ENCODE assay signal across 15 cellular contexts in genomic region chr15:35437157-35437556, GRCh38.
DNase-seq lines count a peak whose midpoint lies in the region; ATAC-seq and TF ChIP-seq lines count a peak whose summit lies in the region.
"Had no signal": no experiment of that assay in that cellular context is flagged by ENCODE, and none has a peak within 500 bp of the region (broad histone marks: within the 10 kb centered on the region; RNA-seq: fewer than 3 reads in every experiment).

No MANE protein-coding gene starts in this region.

- CTCF ChIA-PET in IMR-90 (lab: Yijun Ruan, JAX): interaction anchor here (0.6 to 1.1 kb wide), 2 partner anchors 149 to 176 kb away, joined by 3 read pairs; no protein-coding TSS in a partner anchor

- H3K36me3 Mint-ChIP-seq in endodermal cell (ENCODE audit: low read depth): peaks cover 30% of the 10 kb centered on the region
- no peaks in the 10 kb centered on the region for H3K36me3 Mint-ChIP-seq in activated T-helper 1 cell treated with anti-CD3 and anti-CD28 coated beads, Interleukin-12 subunit alpha, Interleukin-12 subunit beta, Interleukin-2, Interleukin-4 antibody, amounts not matched to agents 30 ng/mL and 10 ng/mL and 1 ng/mL, durations not matched to agents 14 hours and 24 hours and 36 hours (ENCODE audit: low read depth)
- H3K36me3 Mint-ChIP-seq in activated CD4-positive, alpha-beta T cell treated with anti-CD3 and anti-CD28 coated beads, Interleukin-2, amount 10 ng/mL, durations not matched to agents 24 days and 14 days (ENCODE audit: low read depth): no peaks in the 10 kb centered on the region

- TF ChIP-seq RAD21 in IMR-90 (IDR thresholded peaks at IDR 0.05; ENCODE audit: low read length): peak; percentile 10; the same call in 1 of the 2 replicates

- H2AK9ac ChIP-seq in IMR-90 (replicated peaks; ENCODE audit: low read depth, low read length, poor library complexity): peak overlapping the region; percentile 51

- H3K4ac ChIP-seq in IMR-90 (ENCODE audit: low read depth, low read length): 0 out of 2 replicates have a peak overlapping the region, but pooled peaks have one; percentile 13
- no peak overlapping the region for H3K4ac ChIP-seq in mesendoderm (ENCODE audit: low read depth, low read length)

- H3K9ac ChIP-seq in IMR-90 (ENCODE audit: low read depth, low read length): no peak overlapping the region
- H3K9ac ChIP-seq in endodermal cell (ENCODE audit: extremely low read depth, low read length, poor library complexity, severe bottlenecking): no peak overlapping the region
- H3K9ac ChIP-seq in mesendoderm (ENCODE audit: low read length): no peak overlapping the region

- no peaks in the 10 kb centered on the region for H3K79me2 ChIP-seq in mesendoderm (ENCODE audit: control insufficient read depth, insufficient read depth, low read length)

- no peak overlapping the region for H2BK15ac ChIP-seq in IMR-90 (ENCODE audit: low read depth, low read length)
- no peak overlapping the region for H2BK15ac ChIP-seq in mesendoderm (replicated peaks; ENCODE audit: low read depth)

- H3K23ac ChIP-seq in IMR-90 (ENCODE audit: low read depth, low read length) (no peak overlapping the region), mesendoderm (ENCODE audit: low read length) (no peak overlapping the region)

- no peak overlapping the region for H2BK5ac ChIP-seq in IMR-90 (ENCODE audit: low read depth, low read length, poor library complexity, severe bottlenecking)
- H2BK5ac ChIP-seq in mesendoderm (ENCODE audit: low read length): no peak overlapping the region

- H4K5ac ChIP-seq in IMR-90 (ENCODE audit: low read depth, low read length) (no peak overlapping the region), mesendoderm (ENCODE audit: low read length) (no peak overlapping the region)

- 0 out of 2 replicates have a peak, but pooled peaks cover 3% of the 10 kb centered on the region for H3K9me1 ChIP-seq in IMR-90 (ENCODE audit: insufficient read depth, low read length)

- H3K56ac ChIP-seq in IMR-90 (ENCODE audit: extremely low read depth, insufficient read depth, low read length) (no peak overlapping the region), mesendoderm (ENCODE audit: low read length) (peak overlapping the region; percentile 34)

- H4K91ac ChIP-seq in IMR-90 (ENCODE audit: insufficient read depth, low read depth, low read length): no peak overlapping the region; the same call in 1 of the 2 replicates

- H3K27me3 ChIP-seq in IMR-90 (ENCODE audit: control insufficient read depth, insufficient read depth, low read length): no peaks in the 10 kb centered on the region
- H3K27me3 ChIP-seq in endodermal cell (ENCODE audit: control insufficient read depth, insufficient read depth, low read length, poor library complexity, severe bottlenecking): no peaks in the 10 kb centered on the region
- no peaks in the 10 kb centered on the region for H3K27me3 ChIP-seq in mesendoderm (ENCODE audit: insufficient read depth, low read length, poor library complexity)

- H3K27ac ChIP-seq in IMR-90 (ENCODE audit: insufficient read depth, low read length): no peak overlapping the region
- H3K27ac ChIP-seq in endodermal cell (ENCODE audit: low read depth, low read length): no peak overlapping the region
- no peak overlapping the region for H3K27ac ChIP-seq in mesendoderm (ENCODE audit: low read depth, low read length)
- H3K27ac ChIP-seq: VCaP had no signal

- no peaks in the 10 kb centered on the region for H3K27me3 Mint-ChIP-seq in endodermal cell (ENCODE audit: insufficient read depth)
- no peaks in the 10 kb centered on the region for H3K27me3 Mint-ChIP-seq in activated T-helper 1 cell treated with anti-CD3 and anti-CD28 coated beads, Interleukin-12 subunit alpha, Interleukin-12 subunit beta, Interleukin-2, Interleukin-4 antibody, amounts not matched to agents 30 ng/mL and 10 ng/mL and 1 ng/mL, durations not matched to agents 14 hours and 24 hours and 36 hours (ENCODE audit: insufficient read depth)
- no peaks in the 10 kb centered on the region for H3K27me3 Mint-ChIP-seq in activated CD4-positive, alpha-beta T cell treated with anti-CD3 and anti-CD28 coated beads, Interleukin-2, amount 10 ng/mL, durations not matched to agents 24 days and 14 days
- H3K27me3 Mint-ChIP-seq: CD4-positive, alpha-beta memory T cell had no signal

- no peak overlapping the region for H2AFZ ChIP-seq in IMR-90 (replicated peaks; ENCODE audit: low read length, poor library complexity)

- no peak overlapping the region for H3K4me3 ChIP-seq in IMR-90 (ENCODE audit: insufficient read depth, low read depth, low read length)
- no peak overlapping the region for H3K4me3 ChIP-seq in endodermal cell (ENCODE audit: low read length)
- no peak overlapping the region for H3K4me3 ChIP-seq in mesendoderm (ENCODE audit: low read length)
- H3K4me3 ChIP-seq: lung had no signal

- no peak overlapping the region for H3K27ac Mint-ChIP-seq in endodermal cell
- H3K27ac Mint-ChIP-seq in activated T-helper 1 cell treated with anti-CD3 and anti-CD28 coated beads, Interleukin-12 subunit alpha, Interleukin-12 subunit beta, Interleukin-2, Interleukin-4 antibody, amounts not matched to agents 30 ng/mL and 10 ng/mL and 1 ng/mL, durations not matched to agents 14 hours and 24 hours and 36 hours: no peak overlapping the region
- no peak overlapping the region for H3K27ac Mint-ChIP-seq in activated CD4-positive, alpha-beta T cell treated with anti-CD3 and anti-CD28 coated beads, Interleukin-2, amount 10 ng/mL, durations not matched to agents 24 days and 14 days
- H3K27ac Mint-ChIP-seq: CD4-positive, alpha-beta memory T cell had no signal

- TF ChIP-seq POLR2A in IMR-90 (IDR thresholded peaks at IDR 0.05; ENCODE audit: low read depth, low read length): no peak

- peaks cover 6% of the 10 kb centered on the region for H3K4me1 Mint-ChIP-seq in endodermal cell
- H3K4me1 Mint-ChIP-seq in activated T-helper 1 cell treated with anti-CD3 and anti-CD28 coated beads, Interleukin-12 subunit alpha, Interleukin-12 subunit beta, Interleukin-2, Interleukin-4 antibody, amounts not matched to agents 30 ng/mL and 10 ng/mL and 1 ng/mL, durations not matched to agents 14 hours and 24 hours and 36 hours (ENCODE audit: low read depth): no peaks in the 10 kb centered on the region
- no peaks in the 10 kb centered on the region for H3K4me1 Mint-ChIP-seq in activated CD4-positive, alpha-beta T cell treated with anti-CD3 and anti-CD28 coated beads, Interleukin-2, amount 10 ng/mL, durations not matched to agents 24 days and 14 days

- BruUV-seq in IMR-90 (replicated peaks; lab: Mats Ljungman, UMichigan): no TSS peak

- H3K9me3 ChIP-seq in IMR-90 (ENCODE audit: control insufficient read depth, insufficient read depth, low read length) (0 out of 2 replicates have a peak, but pooled peaks cover 2% of the 10 kb centered on the region), endodermal cell (ENCODE audit: control insufficient read depth, low read length) (peaks cover 17% of the 10 kb centered on the region)

- H2AK5ac ChIP-seq in IMR-90 (ENCODE audit: low read depth, low read length) (no peak overlapping the region; the same call in 1 of the 2 replicates), mesendoderm (ENCODE audit: low read length) (no peak overlapping the region)

- H3K4me2 ChIP-seq in IMR-90 (ENCODE audit: low read depth, low read length) (no peak overlapping the region), mesendoderm (ENCODE audit: low read length) (no peak overlapping the region)

- POLR2A ChIA-PET in IMR-90 (lab: Charles Lee; ENCODE audit: unreplicated experiment): no interaction called here

- H3K4me3 Mint-ChIP-seq in endodermal cell: no peak overlapping the region
- H3K4me3 Mint-ChIP-seq in activated T-helper 1 cell treated with anti-CD3 and anti-CD28 coated beads, Interleukin-12 subunit alpha, Interleukin-12 subunit beta, Interleukin-2, Interleukin-4 antibody, amounts not matched to agents 30 ng/mL and 10 ng/mL and 1 ng/mL, durations not matched to agents 14 hours and 24 hours and 36 hours: no peak overlapping the region
- H3K4me3 Mint-ChIP-seq in activated CD4-positive, alpha-beta T cell treated with anti-CD3 and anti-CD28 coated beads, Interleukin-2, amount 10 ng/mL, durations not matched to agents 24 days and 14 days: no peak overlapping the region
- H3K4me3 Mint-ChIP-seq: CD4-positive, alpha-beta memory T cell; neural crest cell had no signal

- peak; percentile 67 for DNase-seq in EH (ENCODE audit: low read depth)
- peak; percentile 23 for DNase-seq in IMR-90
- peak; percentile 52 for DNase-seq in endodermal cell
- peak; percentile 61 for DNase-seq in mesendoderm
- no peak for DNase-seq in activated T-helper 1 cell treated with anti-CD3 and anti-CD28 coated beads, Interleukin-12 subunit alpha, Interleukin-12 subunit beta, Interleukin-2, Interleukin-4 antibody, amounts not matched to agents 30 ng/mL and 10 ng/mL and 1 ng/mL, durations not matched to agents 14 hours and 24 hours and 36 hours (ENCODE audit: low spot score)
- DNase-seq in activated CD4-positive, alpha-beta T cell treated with anti-CD3 and anti-CD28 coated beads, Interleukin-2, amount 10 ng/mL, durations not matched to agents 24 days and 14 days: no peak
- DNase-seq: activated naive CD4-positive, alpha-beta T cell treated with anti-CD3 and anti-CD28 coated beads, Interleukin-2, amount 50 U/mL, for 16 hours; CD4-positive, alpha-beta memory T cell; NCI-H1048; stimulated activated naive CD4-positive, alpha-beta T cell had no signal

- no peaks in the 10 kb centered on the region for H4K20me1 ChIP-seq in IMR-90 (ENCODE audit: insufficient read depth, low read length)

- H3K36me3 ChIP-seq in IMR-90 (ENCODE audit: control insufficient read depth, insufficient read depth, low read length): 0 out of 2 replicates have a peak, but pooled peaks cover 1% of the 10 kb centered on the region
- H3K36me3 ChIP-seq in endodermal cell (ENCODE audit: control insufficient read depth, insufficient read depth, low read length): no peaks in the 10 kb centered on the region
- no peaks in the 10 kb centered on the region for H3K36me3 ChIP-seq in mesendoderm (ENCODE audit: control insufficient read depth, insufficient read depth, low read length)

- 100% methylated on average over 2 of the region's 5 CpGs; no CpG with 5 or more reads in 1 of the 2 experiments for WGBS in IMR-90 (ENCODE audit: extremely low coverage in 2 of 2, insufficient read length in 1 of 2), 2 experiments
- 87 to 94% methylated on average over 3 to 5 of the region's 5 CpGs for WGBS in endodermal cell (ENCODE audit: insufficient coverage in 1 of 2, insufficient read length in 1 of 2), 2 experiments
- no CpG with 5 or more reads among the region's 5 CpGs for WGBS in mesendoderm (ENCODE audit: extremely low coverage, insufficient coverage, low lambda C conversion rate)

- ATAC-seq in IMR-90 (ENCODE audit: low read depth) (peak; percentile 44), GM21528 (IDR thresholded peaks at IDR 0.05; ENCODE audit: low FRiP score, unreplicated experiment) (no peak), GM19328 (IDR thresholded peaks at IDR 0.05; ENCODE audit: unreplicated experiment) (no peak)

- no peaks in the 10 kb centered on the region for H3K79me1 ChIP-seq in IMR-90 (ENCODE audit: low read depth in 1 of 2, low read length in 2 of 2)
- H3K79me1 ChIP-seq in mesendoderm (ENCODE audit: low read length): no peaks in the 10 kb centered on the region

- in situ Hi-C loops in IMR-90 (cut with MboI; ENCODE audit: low sequenced_read_pairs): loop anchor here (5.0 kb wide), 1 partner anchor 50 kb away; no protein-coding TSS in a partner anchor

- no peak overlapping the region for H4K8ac ChIP-seq in IMR-90 (ENCODE audit: low read depth in 2 of 2, low read length in 2 of 2)
- no peak overlapping the region for H4K8ac ChIP-seq in mesendoderm (ENCODE audit: low read depth, low read length)

- no peak overlapping the region; the same call in 1 of the 2 replicates for H2BK20ac ChIP-seq in IMR-90 (ENCODE audit: low read depth, low read length)

- dilution Hi-C loops in IMR-90 (cut with HindIII; ENCODE audit: low sequenced_read_pairs, unreplicated experiment): no loop called here

- intact Hi-C loops in IMR-90 (cut with micrococcal nuclease): no loop called here
- intact Hi-C loops in activated T-helper 1 cell treated with anti-CD3 and anti-CD28 coated beads, Interleukin-12 subunit alpha, Interleukin-12 subunit beta, Interleukin-2, Interleukin-4 antibody, amounts not matched to agents 30 ng/mL and 10 ng/mL and 1 ng/mL, durations not matched to agents 14 hours and 24 hours and 36 hours (cut with micrococcal nuclease): no loop called here
- intact Hi-C loops in activated CD4-positive, alpha-beta T cell treated with anti-CD3 and anti-CD28 coated beads, Interleukin-2, amount 10 ng/mL, durations not matched to agents 24 days and 14 days (cut with micrococcal nuclease): no loop called here

- H3K14ac ChIP-seq in IMR-90 (replicated peaks; ENCODE audit: low read depth, low read length): no peak overlapping the region

- H3K18ac ChIP-seq in IMR-90 (ENCODE audit: low read depth, low read length) (no peak overlapping the region), mesendoderm (ENCODE audit: low read length) (no peak overlapping the region)

- peak; percentile 38 for TF ChIP-seq CTCF in IMR-90 (conservative IDR thresholded peaks at IDR 0.05; ENCODE audit: low read depth, low read length)
- peak; percentile 67 for TF ChIP-seq CTCF in endodermal cell (conservative IDR thresholded peaks at IDR 0.05)

- H2BK120ac ChIP-seq in IMR-90 (ENCODE audit: low read depth, low read length): peak overlapping the region; percentile 16; the same call in 1 of the 2 replicates
- H2BK120ac ChIP-seq in mesendoderm (ENCODE audit: low read depth, low read length): no peak overlapping the region

- peaks cover 35% of the 10 kb centered on the region for H3K9me3 Mint-ChIP-seq in endodermal cell
- peaks cover 4% of the 10 kb centered on the region for H3K9me3 Mint-ChIP-seq in activated T-helper 1 cell treated with anti-CD3 and anti-CD28 coated beads, Interleukin-12 subunit alpha, Interleukin-12 subunit beta, Interleukin-2, Interleukin-4 antibody, amounts not matched to agents 30 ng/mL and 10 ng/mL and 1 ng/mL, durations not matched to agents 14 hours and 24 hours and 36 hours
- H3K9me3 Mint-ChIP-seq in activated CD4-positive, alpha-beta T cell treated with anti-CD3 and anti-CD28 coated beads, Interleukin-2, amount 10 ng/mL, durations not matched to agents 24 days and 14 days: peaks cover 4% of the 10 kb centered on the region

- H3K4me1 ChIP-seq in IMR-90 (ENCODE audit: control insufficient read depth, insufficient read depth, low read length) (peaks cover 3% of the 10 kb centered on the region; the same call in 1 of the 2 replicates), endodermal cell (ENCODE audit: control insufficient read depth, insufficient read depth, low read length) (no peaks in the 10 kb centered on the region), mesendoderm (ENCODE audit: control insufficient read depth, low read depth, low read length) (no peaks in the 10 kb centered on the region)

Comparison
In these comparisons a context has a peak if more than half of its experiments do, and no peak if none do; other contexts are left out.
1. DNase-seq: peak in EH (single experiment), IMR-90 (single experiment), endodermal cell (single experiment) and mesendoderm (single experiment); none in activated T-helper 1 cell treated with anti-CD3 and anti-CD28 coated beads, Interleukin-12 subunit alpha, Interleukin-12 subunit beta, Interleukin-2, Interleukin-4 antibody, amounts not matched to agents 30 ng/mL and 10 ng/mL and 1 ng/mL, durations not matched to agents 14 hours and 24 hours and 36 hours (single experiment) and activated CD4-positive, alpha-beta T cell treated with anti-CD3 and anti-CD28 coated beads, Interleukin-2, amount 10 ng/mL, durations not matched to agents 24 days and 14 days (single experiment).